ENCODE assay signal across 8 cellular contexts in genomic region chr9:12719431-12719830, GRCh38. TPM values are rescaled to one million over a fixed set of nuclear protein-coding genes. Genes with fewer than 3 reads are reported as not detected.
DNase-seq lines count a peak whose midpoint lies in the region; ATAC-seq and TF ChIP-seq lines count a peak whose summit lies in the region.

No MANE protein-coding gene starts in this region.

- 6% methylated on average over 1 of the region's 1 CpG for WGBS in body of pancreas, 2 donors

- TF ChIP-seq POLR2A in body of pancreas (IDR thresholded peaks at IDR 0.05), result no peak

- H3K36me3 ChIP-seq in body of pancreas (replicated peaks in 1 of 2; ENCODE audit: insufficient read depth in 1 of 2, low read depth in 2 of 2), result no peaks in the 10 kb centered on the region

- no peak overlapping the region for H3K27ac ChIP-seq in body of pancreas

- intact Hi-C loops in body of pancreas (cut with DNase I), result loop anchor here (10.0 kb wide), 1 partner anchor 365 kb away; no protein-coding TSS in a partner anchor

- H3K9me3 ChIP-seq in body of pancreas, result no peaks in the 10 kb centered on the region

- no peaks in the 10 kb centered on the region for H3K4me1 ChIP-seq in body of pancreas

- no peak overlapping the region for H3K4me3 ChIP-seq in body of pancreas

- H3K27me3 ChIP-seq in body of pancreas, result no peaks in the 10 kb centered on the region

- TF ChIP-seq CTCF in body of pancreas (IDR thresholded peaks at IDR 0.05), result peak in 6 of 7 experiments; percentile 27 to 63 (median 56)

- ATAC-seq in body of pancreas (peak; percentile 53), GM21367 (IDR thresholded peaks at IDR 0.05; ENCODE audit: unreplicated experiment) (no peak), HG02610 (IDR thresholded peaks at IDR 0.05; ENCODE audit: unreplicated experiment) (no peak)

- DNase-seq in DMS 273 treated with DMSO at 0.1 percent for 48 hours (lab: John Stamatoyannopoulos, UW) (peak; percentile 78), NCI-H1694 treated with DMSO at 0.1 percent for 48 hours (lab: John Stamatoyannopoulos, UW) (peak; percentile 86), body of pancreas (no peak), lung microvascular endothelial cell (ENCODE audit: low read depth in 2 of 2) (peak; percentile 56 to 64), putamen (ENCODE audit: low spot score) (no peak)
- no peak for DNase-seq in activated naive CD4-positive, alpha-beta T cell treated with anti-CD3 and anti-CD28 coated beads, Interleukin-2, amount 50 U/mL, for 16 hours

RNA-seq across cellular contexts. Expression of gene TYRP1, which starts 26.2 kb away (rescaled TPM):
- total RNA-seq in body of pancreas, result not detected
- 2.0 and 2.2 TPM in 2 replicates for total RNA-seq in lung microvascular endothelial cell

RNA-seq across cellular contexts. Expression of gene LURAP1L, which starts 55.4 kb away (rescaled TPM):
- 10 to 100 TPM; 12.2 to 20.2 TPM for total RNA-seq in body of pancreas
- 1.7 and 2.0 TPM in 2 replicates for total RNA-seq in lung microvascular endothelial cell

Comparison
In these comparisons a context has a peak if more than half of its experiments do, and no peak if none do; other contexts are left out.
1. DNase-seq: peak in DMS 273 treated with DMSO at 0.1 percent for 48 hours (single experiment), NCI-H1694 treated with DMSO at 0.1 percent for 48 hours (single experiment) and lung microvascular endothelial cell (2 of 2); none in body of pancreas (0 of 4), putamen (single experiment) and activated naive CD4-positive, alpha-beta T cell treated with anti-CD3 and anti-CD28 coated beads, Interleukin-2, amount 50 U/mL, for 16 hours (single experiment).